Comparison of ENCODE assay signal across 1 cellular context in the genomic region with DNA sequence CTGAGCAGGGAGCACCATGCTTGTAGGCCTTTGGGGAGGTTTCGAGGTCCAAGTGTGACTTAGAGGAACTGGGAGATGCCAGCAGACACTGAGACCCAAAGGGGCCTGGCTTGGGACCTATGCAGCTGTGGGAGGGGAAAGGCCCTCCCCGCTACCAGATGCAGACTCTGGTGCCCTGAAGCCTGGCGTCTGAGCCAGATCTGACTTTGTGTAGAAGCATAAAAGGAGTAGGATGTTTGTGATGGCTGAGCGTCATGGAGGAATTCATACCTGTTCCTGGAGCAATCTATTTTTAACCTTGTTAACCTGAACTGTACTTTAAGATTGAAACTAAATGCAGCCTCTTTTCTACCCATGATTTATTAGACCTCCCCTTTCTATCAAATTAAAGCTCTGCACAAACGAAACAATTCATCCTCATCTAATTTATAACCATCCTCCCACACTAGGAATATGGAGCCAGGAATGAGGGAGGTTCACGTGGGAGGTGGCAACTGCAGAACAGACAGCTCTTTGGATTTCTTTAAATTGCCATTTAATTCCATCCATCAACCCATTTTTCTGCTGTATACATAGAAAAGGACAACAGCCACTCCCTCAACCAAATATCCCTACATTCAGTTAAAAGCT.
TF ChIP-seq lines count a peak whose summit lies in the region.

No MANE protein-coding gene starts in this region.

TF ChIP-seq in WTC11, 78 proteins besides CTCF, POLR2A, EP300 and RAD21 (continued from another document):
- TF ChIP-seq, protein P1, sequence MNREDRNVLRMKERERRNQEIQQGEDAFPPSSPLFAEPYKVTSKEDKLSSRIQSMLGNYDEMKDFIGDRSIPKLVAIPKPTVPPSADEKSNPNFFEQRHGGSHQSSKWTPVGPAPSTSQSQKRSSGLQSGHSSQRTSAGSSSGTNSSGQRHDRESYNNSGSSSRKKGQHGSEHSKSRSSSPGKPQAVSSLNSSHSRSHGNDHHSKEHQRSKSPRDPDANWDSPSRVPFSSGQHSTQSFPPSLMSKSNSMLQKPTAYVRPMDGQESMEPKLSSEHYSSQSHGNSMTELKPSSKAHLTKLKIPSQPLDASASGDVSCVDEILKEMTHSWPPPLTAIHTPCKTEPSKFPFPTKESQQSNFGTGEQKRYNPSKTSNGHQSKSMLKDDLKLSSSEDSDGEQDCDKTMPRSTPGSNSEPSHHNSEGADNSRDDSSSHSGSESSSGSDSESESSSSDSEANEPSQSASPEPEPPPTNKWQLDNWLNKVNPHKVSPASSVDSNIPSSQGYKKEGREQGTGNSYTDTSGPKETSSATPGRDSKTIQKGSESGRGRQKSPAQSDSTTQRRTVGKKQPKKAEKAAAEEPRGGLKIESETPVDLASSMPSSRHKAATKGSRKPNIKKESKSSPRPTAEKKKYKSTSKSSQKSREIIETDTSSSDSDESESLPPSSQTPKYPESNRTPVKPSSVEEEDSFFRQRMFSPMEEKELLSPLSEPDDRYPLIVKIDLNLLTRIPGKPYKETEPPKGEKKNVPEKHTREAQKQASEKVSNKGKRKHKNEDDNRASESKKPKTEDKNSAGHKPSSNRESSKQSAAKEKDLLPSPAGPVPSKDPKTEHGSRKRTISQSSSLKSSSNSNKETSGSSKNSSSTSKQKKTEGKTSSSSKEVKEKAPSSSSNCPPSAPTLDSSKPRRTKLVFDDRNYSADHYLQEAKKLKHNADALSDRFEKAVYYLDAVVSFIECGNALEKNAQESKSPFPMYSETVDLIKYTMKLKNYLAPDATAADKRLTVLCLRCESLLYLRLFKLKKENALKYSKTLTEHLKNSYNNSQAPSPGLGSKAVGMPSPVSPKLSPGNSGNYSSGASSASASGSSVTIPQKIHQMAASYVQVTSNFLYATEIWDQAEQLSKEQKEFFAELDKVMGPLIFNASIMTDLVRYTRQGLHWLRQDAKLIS (CRISPR knock-in tag; IDR thresholded peaks at IDR 0.05; ENCODE audit: borderline replicate concordance), result no peak
- no peak for TF ChIP-seq ZNF121 (CRISPR knock-in tag; IDR thresholded peaks at IDR 0.05)
- no peak for TF ChIP-seq GABPB1 (CRISPR knock-in tag; IDR thresholded peaks at IDR 0.05)
- TF ChIP-seq, protein P2, sequence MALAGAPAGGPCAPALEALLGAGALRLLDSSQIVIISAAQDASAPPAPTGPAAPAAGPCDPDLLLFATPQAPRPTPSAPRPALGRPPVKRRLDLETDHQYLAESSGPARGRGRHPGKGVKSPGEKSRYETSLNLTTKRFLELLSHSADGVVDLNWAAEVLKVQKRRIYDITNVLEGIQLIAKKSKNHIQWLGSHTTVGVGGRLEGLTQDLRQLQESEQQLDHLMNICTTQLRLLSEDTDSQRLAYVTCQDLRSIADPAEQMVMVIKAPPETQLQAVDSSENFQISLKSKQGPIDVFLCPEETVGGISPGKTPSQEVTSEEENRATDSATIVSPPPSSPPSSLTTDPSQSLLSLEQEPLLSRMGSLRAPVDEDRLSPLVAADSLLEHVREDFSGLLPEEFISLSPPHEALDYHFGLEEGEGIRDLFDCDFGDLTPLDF (CRISPR knock-in tag; IDR thresholded peaks at IDR 0.05), result no peak
- no peak for TF ChIP-seq TP53 (CRISPR knock-in tag; IDR thresholded peaks at IDR 0.05)
- TF ChIP-seq ZNF416 (CRISPR knock-in tag; IDR thresholded peaks at IDR 0.05), result no peak
- no peak for TF ChIP-seq GRHL2 (CRISPR knock-in tag; IDR thresholded peaks at IDR 0.05; ENCODE audit: insufficient replicate concordance, severe bottlenecking)
- TF ChIP-seq NFE2L1 (CRISPR knock-in tag; IDR thresholded peaks at IDR 0.05), result no peak
- TF ChIP-seq, protein P3, sequence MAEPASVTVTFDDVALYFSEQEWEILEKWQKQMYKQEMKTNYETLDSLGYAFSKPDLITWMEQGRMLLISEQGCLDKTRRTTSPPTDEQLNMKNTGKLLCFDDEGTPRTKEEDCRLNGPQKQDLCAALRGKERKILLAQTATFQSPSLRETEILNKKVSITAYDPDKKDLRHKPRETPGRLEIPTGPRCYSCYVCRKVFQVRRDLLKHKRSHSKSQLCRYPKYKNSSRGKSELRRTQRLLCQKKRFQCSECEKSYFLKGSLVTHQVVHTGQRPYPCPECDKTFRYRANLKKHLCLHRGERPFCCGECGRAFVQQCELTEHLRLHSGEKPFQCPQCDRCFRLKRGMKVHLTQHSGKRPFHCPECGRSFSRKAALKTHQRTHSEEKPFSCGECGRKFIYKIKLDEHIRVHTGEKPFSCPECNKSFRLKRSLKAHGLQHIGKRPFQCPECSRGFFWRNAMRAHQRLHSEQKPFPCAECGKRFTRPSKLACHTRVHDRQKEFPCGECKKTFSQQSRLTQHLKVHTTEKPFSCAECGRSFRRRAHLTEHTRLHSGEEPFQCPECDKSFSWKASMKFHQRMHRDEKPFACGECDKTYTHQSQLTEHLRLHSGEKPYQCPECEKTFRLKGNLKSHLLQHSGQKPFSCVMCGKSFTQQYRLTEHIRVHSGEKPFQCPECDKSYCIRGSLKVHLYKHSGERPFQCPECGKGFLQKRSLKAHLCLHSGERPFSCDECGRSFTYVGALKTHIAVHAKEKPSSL (CRISPR knock-in tag; conservative IDR thresholded peaks at IDR 0.05), result no peak
- TF ChIP-seq MYBL2 (CRISPR knock-in tag; IDR thresholded peaks at IDR 0.05), result no peak
- no peak for TF ChIP-seq NR3C1 (CRISPR knock-in tag; conservative IDR thresholded peaks at IDR 0.05; ENCODE audit: low read depth)
- no peak for TF ChIP-seq SOX15 (CRISPR knock-in tag; IDR thresholded peaks at IDR 0.05)
